In genomic region chr13:64716936-64717335, GRCh38 we compare ENCODE assay signal across 24 cellular contexts.
DNase-seq lines count a peak whose midpoint lies in the region; FAIRE-seq and TF ChIP-seq lines count a peak whose summit lies in the region.
"Had no signal": no experiment of that assay in that cellular context is flagged by ENCODE, and none has a peak within 500 bp of the region (broad histone marks: within the 10 kb centered on the region; RNA-seq: fewer than 3 reads in every experiment).

No MANE protein-coding gene starts in this region.

- CTCF ChIA-PET in HEK293 (lab: Yijun Ruan, JAX), result no interaction called here

- no peak overlapping the region for H2BK12ac ChIP-seq in trophoblast cell (ENCODE audit: low read length)

- peaks cover 4% of the 10 kb centered on the region for H3K9me3 Mint-ChIP-seq in endodermal cell
- peaks cover 7% of the 10 kb centered on the region for H3K9me3 Mint-ChIP-seq in activated T-helper 1 cell treated with anti-CD3 and anti-CD28 coated beads, Interleukin-12 subunit alpha, Interleukin-12 subunit beta, Interleukin-2, Interleukin-4 antibody, amounts not matched to agents 30 ng/mL and 10 ng/mL and 1 ng/mL, durations not matched to agents 14 hours and 24 hours and 36 hours

- WGBS in endodermal cell (ENCODE audit: insufficient coverage in 1 of 2, insufficient read length in 1 of 2), 2 experiments, result 67 to 75% methylated on average over 1 to 2 of the region's 2 CpGs
- WGBS in trophoblast cell (ENCODE audit: extremely low coverage, insufficient coverage, insufficient read length), result no CpG with 5 or more reads among the region's 2 CpGs
- WGBS in small intestine, 3 donors, result 31 to 44% (median 43%) methylated on average over 2 of the region's 2 CpGs

- no peak overlapping the region for H4K8ac ChIP-seq in trophoblast cell (ENCODE audit: low read depth, low read length)

- H4K91ac ChIP-seq in trophoblast cell (ENCODE audit: low read depth, low read length), result no peak overlapping the region

- no peak for FAIRE-seq in small intestine (lab: Jason Lieb, UNC)
- FAIRE-seq: GM12891 had no signal

- H3K27me3 Mint-ChIP-seq in endodermal cell (ENCODE audit: insufficient read depth), result no peaks in the 10 kb centered on the region
- no peaks in the 10 kb centered on the region for H3K27me3 Mint-ChIP-seq in activated T-helper 1 cell treated with anti-CD3 and anti-CD28 coated beads, Interleukin-12 subunit alpha, Interleukin-12 subunit beta, Interleukin-2, Interleukin-4 antibody, amounts not matched to agents 30 ng/mL and 10 ng/mL and 1 ng/mL, durations not matched to agents 14 hours and 24 hours and 36 hours (ENCODE audit: insufficient read depth)
- H3K27me3 Mint-ChIP-seq: CD4-positive, alpha-beta T cell; T-cell had no signal

- H3K79me2 ChIP-seq in trophoblast cell (ENCODE audit: control insufficient read depth, insufficient read depth, low read length, poor library complexity), result no peaks in the 10 kb centered on the region

- no peaks in the 10 kb centered on the region for H3K36me3 Mint-ChIP-seq in endodermal cell (ENCODE audit: low read depth)
- no peaks in the 10 kb centered on the region for H3K36me3 Mint-ChIP-seq in activated T-helper 1 cell treated with anti-CD3 and anti-CD28 coated beads, Interleukin-12 subunit alpha, Interleukin-12 subunit beta, Interleukin-2, Interleukin-4 antibody, amounts not matched to agents 30 ng/mL and 10 ng/mL and 1 ng/mL, durations not matched to agents 14 hours and 24 hours and 36 hours (ENCODE audit: low read depth)
- H3K36me3 Mint-ChIP-seq: T-cell had no signal

- intact Hi-C loops in activated T-helper 1 cell treated with anti-CD3 and anti-CD28 coated beads, Interleukin-12 subunit alpha, Interleukin-12 subunit beta, Interleukin-2, Interleukin-4 antibody, amounts not matched to agents 30 ng/mL and 10 ng/mL and 1 ng/mL, durations not matched to agents 14 hours and 24 hours and 36 hours (cut with micrococcal nuclease), result no loop called here

- no peak for TF ChIP-seq CTCF in HEK293 (tag by site-specific recombination; IDR thresholded peaks at IDR 0.05)
- TF ChIP-seq CTCF in endodermal cell (conservative IDR thresholded peaks at IDR 0.05), result no peak

- no peak overlapping the region for H3K27ac Mint-ChIP-seq in endodermal cell
- H3K27ac Mint-ChIP-seq in activated T-helper 1 cell treated with anti-CD3 and anti-CD28 coated beads, Interleukin-12 subunit alpha, Interleukin-12 subunit beta, Interleukin-2, Interleukin-4 antibody, amounts not matched to agents 30 ng/mL and 10 ng/mL and 1 ng/mL, durations not matched to agents 14 hours and 24 hours and 36 hours, result no peak overlapping the region
- H3K27ac Mint-ChIP-seq: CD4-positive, alpha-beta T cell; T-cell had no signal

- H2BK120ac ChIP-seq in trophoblast cell (ENCODE audit: insufficient read depth, low read length, poor library complexity), result peak overlapping the region; percentile 13

- no peak overlapping the region for H3K4me2 ChIP-seq in trophoblast cell (ENCODE audit: low read length)
- H3K4me2 ChIP-seq: BLaER1, KMS-11 had no signal

- no peak overlapping the region for H2AK5ac ChIP-seq in trophoblast cell (ENCODE audit: low read length)

- POLR2A ChIA-PET in HEK293 (lab: Yijun Ruan, JAX), result no interaction called here

- H3K23ac ChIP-seq in trophoblast cell (ENCODE audit: low read length), result no peak overlapping the region

- no peak overlapping the region for H4K12ac ChIP-seq in trophoblast cell (ENCODE audit: low read depth, low read length)

- no peaks in the 10 kb centered on the region for H3K27me3 ChIP-seq in endodermal cell (ENCODE audit: control insufficient read depth, insufficient read depth, low read length, poor library complexity, severe bottlenecking)
- H3K27me3 ChIP-seq in trophoblast cell (ENCODE audit: insufficient read depth, low read length), result no peaks in the 10 kb centered on the region
- no peaks in the 10 kb centered on the region for H3K27me3 ChIP-seq in small intestine (ENCODE audit: control insufficient read depth in 2 of 2, insufficient read depth in 2 of 2, low read length in 2 of 2)
- H3K27me3 ChIP-seq: BLaER1, Peyer's patch had no signal

- peaks cover 11% of the 10 kb centered on the region for H3K4me1 Mint-ChIP-seq in endodermal cell
- H3K4me1 Mint-ChIP-seq in activated T-helper 1 cell treated with anti-CD3 and anti-CD28 coated beads, Interleukin-12 subunit alpha, Interleukin-12 subunit beta, Interleukin-2, Interleukin-4 antibody, amounts not matched to agents 30 ng/mL and 10 ng/mL and 1 ng/mL, durations not matched to agents 14 hours and 24 hours and 36 hours (ENCODE audit: low read depth), result no peaks in the 10 kb centered on the region
- H3K4me1 Mint-ChIP-seq: T-cell had no signal

- peak; percentile 6 for DNase-seq in OCI-M1 (lab: John Stamatoyannopoulos, UW)
- no peak for DNase-seq in endodermal cell
- DNase-seq in trophoblast cell, result no peak
- DNase-seq in AG08396 (ENCODE audit: low spot score), result no peak
- DNase-seq in small intestine, result no peak
- no peak for DNase-seq in activated T-helper 1 cell treated with anti-CD3 and anti-CD28 coated beads, Interleukin-12 subunit alpha, Interleukin-12 subunit beta, Interleukin-2, Interleukin-4 antibody, amounts not matched to agents 30 ng/mL and 10 ng/mL and 1 ng/mL, durations not matched to agents 14 hours and 24 hours and 36 hours (ENCODE audit: low spot score)
- DNase-seq: CD4-positive, alpha-beta T cell; COR-L47; DND-41; GM23248; HCEC 1CT; IMR-90; MV-4-11; NCI-H1105 treated with DMSO at 0.1 percent for 48 hours; NCI-H2029 treated with DMSO at 0.1 percent for 48 hours; NCI-H2171; NCI-H446; NCI-H526 treated with DMSO at 0.1 percent for 48 hours; Peyer's patch; T-cell had no signal

- H3K4ac ChIP-seq in trophoblast cell (ENCODE audit: low read depth, low read length), result no peak overlapping the region

- no peak overlapping the region for H2AFZ ChIP-seq in trophoblast cell (ENCODE audit: insufficient read depth, low read length, poor library complexity)
- H2AFZ ChIP-seq: GM23248 had no signal

- H3K27ac ChIP-seq in HEK293 (ENCODE audit: extremely low read depth, low read depth, low read length) (no peak overlapping the region), endodermal cell (ENCODE audit: low read depth, low read length) (peak overlapping the region; percentile 16), trophoblast cell (ENCODE audit: low read depth, low read length) (no peak overlapping the region), small intestine (ENCODE audit: low read depth in 1 of 2, low read length in 1 of 2) (no peak overlapping the region)
- H3K27ac ChIP-seq: BLaER1, GM23248, KMS-11, Peyer's patch had no signal

- no peak overlapping the region for H3K4me3 Mint-ChIP-seq in endodermal cell
- H3K4me3 Mint-ChIP-seq in activated T-helper 1 cell treated with anti-CD3 and anti-CD28 coated beads, Interleukin-12 subunit alpha, Interleukin-12 subunit beta, Interleukin-2, Interleukin-4 antibody, amounts not matched to agents 30 ng/mL and 10 ng/mL and 1 ng/mL, durations not matched to agents 14 hours and 24 hours and 36 hours, result no peak overlapping the region
- H3K4me3 Mint-ChIP-seq: CD4-positive, alpha-beta T cell; T-cell had no signal

- H3K79me1 ChIP-seq in trophoblast cell (ENCODE audit: low read length), result peaks cover 2% of the 10 kb centered on the region

- no peak overlapping the region for H3K18ac ChIP-seq in trophoblast cell (ENCODE audit: low read length)

- no peaks in the 10 kb centered on the region for H3K36me3 ChIP-seq in HEK293 (ENCODE audit: control insufficient read depth in 2 of 2, insufficient read depth in 1 of 2, low read length in 2 of 2)
- no peaks in the 10 kb centered on the region for H3K36me3 ChIP-seq in endodermal cell (ENCODE audit: control insufficient read depth, insufficient read depth, low read length)
- H3K36me3 ChIP-seq in trophoblast cell (ENCODE audit: control insufficient read depth in 1 of 2, insufficient read depth in 2 of 2, low read length in 2 of 2), result peaks cover 0 to 3% of the 10 kb centered on the region in 2 experiments
- no peaks in the 10 kb centered on the region for H3K36me3 ChIP-seq in small intestine (ENCODE audit: control insufficient read depth in 2 of 2, insufficient read depth in 2 of 2, low read length in 2 of 2)
- H3K36me3 ChIP-seq: BLaER1, Peyer's patch had no signal

- H3K4me1 ChIP-seq in HEK293 (ENCODE audit: control insufficient read depth, insufficient read depth, low read length), result no peaks in the 10 kb centered on the region
- no peaks in the 10 kb centered on the region for H3K4me1 ChIP-seq in endodermal cell (ENCODE audit: control insufficient read depth, insufficient read depth, low read length)
- H3K4me1 ChIP-seq in trophoblast cell (ENCODE audit: control insufficient read depth in 1 of 2, insufficient read depth in 2 of 2, low read length in 2 of 2), result no peaks in the 10 kb centered on the region
- H3K4me1 ChIP-seq in small intestine (ENCODE audit: control insufficient read depth in 2 of 2, insufficient read depth in 1 of 2, low read depth in 1 of 2, low read length in 1 of 2), result no peaks in the 10 kb centered on the region
- H3K4me1 ChIP-seq: BLaER1, Peyer's patch had no signal

- H3K9ac ChIP-seq in endodermal cell (ENCODE audit: extremely low read depth, low read length, poor library complexity, severe bottlenecking) (no peak overlapping the region), trophoblast cell (ENCODE audit: low read length) (no peak overlapping the region)
- H3K9ac ChIP-seq: BLaER1, GM23248, KMS-11 had no signal

- H3K14ac ChIP-seq in trophoblast cell (ENCODE audit: low read length), result no peak overlapping the region

- H2BK5ac ChIP-seq in trophoblast cell (ENCODE audit: low read depth, low read length, poor library complexity), result no peak overlapping the region

- no peak overlapping the region for H3K4me3 ChIP-seq in HEK293 (ENCODE audit: low read depth, low read length)
- H3K4me3 ChIP-seq in endodermal cell (ENCODE audit: low read length), result no peak overlapping the region
- H3K4me3 ChIP-seq in trophoblast cell (ENCODE audit: low read depth, low read length), result no peak overlapping the region
- H3K4me3 ChIP-seq in small intestine (ENCODE audit: low read depth in 1 of 2, low read length in 2 of 2), result no peak overlapping the region
- H3K4me3 ChIP-seq: BLaER1, GM23248, Peyer's patch had no signal

- H3K9me3 ChIP-seq in HEK293 (ENCODE audit: control insufficient read depth, insufficient read depth, low read depth, low read length), result no peaks in the 10 kb centered on the region
- no peaks in the 10 kb centered on the region for H3K9me3 ChIP-seq in endodermal cell (ENCODE audit: control insufficient read depth, low read length)
- no peaks in the 10 kb centered on the region for H3K9me3 ChIP-seq in trophoblast cell (ENCODE audit: insufficient read depth, low read depth, low read length)
- no peaks in the 10 kb centered on the region for H3K9me3 ChIP-seq in small intestine (ENCODE audit: control insufficient read depth, low read depth)
- H3K9me3 ChIP-seq: BLaER1 had no signal
